In the genomic region with DNA sequence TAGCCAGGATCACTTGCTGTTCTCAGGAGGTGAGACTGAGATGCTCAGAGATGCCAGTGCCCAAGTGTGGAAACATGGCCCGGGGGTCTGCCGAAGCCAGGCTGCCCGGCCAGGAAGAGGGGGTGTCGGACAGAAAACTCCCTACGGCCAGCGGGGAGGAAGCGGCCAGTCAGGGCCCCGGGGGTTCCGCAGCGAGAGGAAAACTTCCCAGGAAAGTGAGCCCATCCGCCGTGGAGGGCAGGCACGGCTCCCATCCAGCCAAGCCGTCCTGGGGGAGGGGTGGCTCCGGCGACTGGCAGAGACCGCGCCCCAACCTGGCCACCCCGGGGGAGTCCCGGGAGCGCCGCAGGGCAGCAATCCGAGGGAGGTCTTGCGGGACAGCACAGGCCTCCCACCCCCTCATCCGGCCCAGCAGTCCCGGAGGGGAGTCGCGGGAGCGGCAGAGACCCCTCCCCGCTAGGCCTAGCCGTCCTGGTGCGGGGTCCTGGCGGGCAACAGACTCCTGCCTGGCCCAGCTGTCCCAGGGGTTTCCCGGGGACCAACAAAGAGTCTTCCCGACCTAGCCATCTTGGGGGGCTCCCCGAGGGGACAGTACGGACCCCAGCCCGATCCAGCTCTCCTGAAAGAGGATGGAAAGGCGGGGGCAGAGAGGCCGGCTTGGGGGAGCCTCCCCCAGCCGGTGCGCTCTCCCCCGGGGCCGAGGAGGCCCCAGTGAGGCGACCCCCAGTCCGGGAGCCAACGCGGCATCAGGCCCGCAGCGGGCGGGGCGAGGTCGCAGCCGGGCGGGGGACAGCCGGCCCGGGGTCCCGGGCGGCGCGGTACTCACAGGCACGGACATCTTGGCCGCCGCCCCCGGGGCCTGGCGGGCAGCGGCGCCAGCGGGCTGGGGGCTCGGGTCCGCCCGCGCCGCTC, we compare ENCODE assay signal across 8 cellular contexts. TPM values are rescaled to one million over a fixed set of nuclear protein-coding genes. Genes with fewer than 3 reads are reported as not detected.
DNase-seq lines count a peak whose midpoint lies in the region; ATAC-seq and TF ChIP-seq lines count a peak whose summit lies in the region.

No MANE protein-coding gene starts in this region.

- peak; percentile 13 for ATAC-seq in GM18861 (IDR thresholded peaks at IDR 0.05; ENCODE audit: unreplicated experiment)
- peak; percentile 34 for ATAC-seq in HG02759 (IDR thresholded peaks at IDR 0.05; ENCODE audit: unreplicated experiment)

- peaks cover 61% of the 10 kb centered on the region for H3K79me2 ChIP-seq in hepatocyte

- under 1% methylated on average over 53 of the region's 74 CpGs for WGBS in hepatocyte (ENCODE audit: low lambda C conversion rate, missing lambda C conversion rate)

- H2AFZ ChIP-seq in hepatocyte = peak overlapping the region; percentile 30

- DNase-seq in hepatocyte (ENCODE audit: low spot score) (peak; percentile 72), NCI-H526 treated with DMSO at 0.1 percent for 48 hours (lab: John Stamatoyannopoulos, UW) (no peak), NCI-H2171 (lab: John Stamatoyannopoulos, UW) (no peak), NCI-H345 treated with DMSO at 0.1 percent for 48 hours (lab: John Stamatoyannopoulos, UW; ENCODE audit: unreplicated experiment) (no peak)

- H3K9me2 ChIP-seq in hepatocyte (replicated peaks; ENCODE audit: insufficient read depth) = no peaks in the 10 kb centered on the region

- H3K27ac ChIP-seq in hepatocyte = peak overlapping the region; percentile 99

- peak overlapping the region; percentile 100 for H3K9ac ChIP-seq in skeletal muscle satellite cell (ENCODE audit: low read depth, low read length)

- peaks cover 40% of the 10 kb centered on the region for H4K20me1 ChIP-seq in hepatocyte (ENCODE audit: insufficient read depth, poor library complexity, severe bottlenecking)

- no peaks in the 10 kb centered on the region for H3K9me3 ChIP-seq in hepatocyte (ENCODE audit: low read depth)
- no peaks in the 10 kb centered on the region for H3K9me3 ChIP-seq in skeletal muscle satellite cell (replicated peaks; ENCODE audit: low read length)

- no peak for TF ChIP-seq CTCF in WI38 (IDR thresholded peaks at IDR 0.05; ENCODE audit: low read depth, low read length)
- TF ChIP-seq CTCF in hepatocyte (IDR thresholded peaks at IDR 0.05; ENCODE audit: poor library complexity) = no peak

- H3K4me2 ChIP-seq in hepatocyte = peak overlapping the region; percentile 97
- peak overlapping the region; percentile 99 for H3K4me2 ChIP-seq in skeletal muscle satellite cell (ENCODE audit: low read length)

- H3K4me3 ChIP-seq in WI38 (ENCODE audit: low read depth, low read length) (peak overlapping the region; percentile 98), hepatocyte (peak overlapping the region; percentile 99), skeletal muscle satellite cell (ENCODE audit: low read length) (peak overlapping the region; percentile 98)

- H3K4me1 ChIP-seq in hepatocyte (ENCODE audit: insufficient read depth) = peaks cover 57% of the 10 kb centered on the region
- H3K4me1 ChIP-seq in skeletal muscle satellite cell (ENCODE audit: control insufficient read depth, insufficient read depth, low read length) = peaks cover 56% of the 10 kb centered on the region

- H3K27me3 ChIP-seq in hepatocyte (no peaks in the 10 kb centered on the region), skeletal muscle satellite cell (ENCODE audit: control insufficient read depth, insufficient read depth, low read length) (no peaks in the 10 kb centered on the region)

- H3K36me3 ChIP-seq in hepatocyte (replicated peaks; ENCODE audit: insufficient read depth, low read depth) = no peaks in the 10 kb centered on the region
- H3K36me3 ChIP-seq in skeletal muscle satellite cell (ENCODE audit: insufficient read depth, low read length) = peaks cover 20% of the 10 kb centered on the region

RNA-seq across cellular contexts. Expression of gene BCAR1, which starts 13.8 kb away (rescaled TPM):
- total RNA-seq in hepatocyte = 73.2 and 77.3 TPM in 2 replicates
- polyA plus RNA-seq in hepatocyte = 112 and 124 TPM in 2 replicates
- 40.3 and 49.4 TPM in 2 replicates for total RNA-seq in skeletal muscle satellite cell (2012; rRNA removed)

RNA-seq across cellular contexts. Expression of gene CTRB1, which starts 46.5 kb away (rescaled TPM):
- not detected in 2 replicates for total RNA-seq in hepatocyte
- 0.21 and 0.26 TPM in 2 replicates for polyA plus RNA-seq in hepatocyte
- not detected in 2 replicates for total RNA-seq in skeletal muscle satellite cell (2012; rRNA removed)

RNA-seq across cellular contexts. Expression of gene CTRB2, which starts 58.3 kb away (rescaled TPM):
- not detected in 2 replicates for total RNA-seq in hepatocyte
- polyA plus RNA-seq in hepatocyte = 0.44 TPM in 1 of 2 replicates, not detected in the other
- not detected in 2 replicates for total RNA-seq in skeletal muscle satellite cell (2012; rRNA removed)
